In the genomic region with DNA sequence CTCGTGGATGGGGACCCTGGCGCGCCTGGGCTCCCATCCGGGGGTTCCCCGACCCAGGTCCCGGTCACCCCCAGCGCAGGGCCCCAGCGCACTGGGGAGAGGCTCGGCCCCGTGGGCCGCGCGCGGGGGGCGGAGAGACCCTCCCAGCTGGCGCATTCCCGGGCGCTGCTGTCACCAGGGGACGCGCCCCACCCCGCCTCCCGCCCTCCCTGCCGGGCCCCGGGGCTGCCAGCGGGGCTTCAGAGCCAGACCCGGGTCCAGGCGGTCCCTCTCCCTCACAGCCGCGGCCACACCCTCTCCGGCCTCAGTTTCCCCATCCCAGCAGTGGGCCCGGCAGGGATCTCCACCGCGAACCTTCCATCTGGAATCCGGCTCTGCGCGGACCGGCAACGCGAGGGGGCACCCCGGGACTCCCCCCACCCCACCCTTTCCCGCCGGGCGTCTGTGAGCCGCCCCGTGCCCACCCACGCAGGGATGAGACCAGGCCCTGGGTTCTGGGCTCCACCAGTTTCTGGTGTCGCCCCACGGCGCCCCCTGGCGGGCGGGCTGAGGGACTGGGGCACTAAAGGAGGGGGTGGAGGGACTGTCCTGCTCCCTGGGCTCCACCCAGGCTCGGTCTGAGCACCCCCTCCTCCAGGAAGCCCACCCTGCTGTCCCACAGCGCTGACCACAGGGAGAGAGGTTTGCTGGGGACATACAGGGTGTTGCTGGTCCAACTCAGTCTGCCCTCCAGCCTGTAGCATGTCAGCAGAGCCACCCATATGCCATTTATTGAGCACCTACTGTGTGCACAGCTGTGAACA, we compare ENCODE assay signal across 8 cellular contexts. TPM values are rescaled to one million over a fixed set of nuclear protein-coding genes. Genes with fewer than 3 reads are reported as not detected.
A peak's percentile ranks its signal among the peaks of the same experiment; 100 is the strongest.
DNase-seq lines count a peak whose midpoint lies in the region; ATAC-seq and TF ChIP-seq lines count a peak whose summit lies in the region.

No MANE protein-coding gene starts in this region.

- H3K9me2 ChIP-seq in GM23338 (ENCODE audit: insufficient read depth) = no peaks in the 10 kb centered on the region

- no peak overlapping the region for H3K27ac Mint-ChIP-seq in GM23338
- H3K27ac Mint-ChIP-seq in activated naive CD4-positive, alpha-beta T cell treated with anti-CD3 and anti-CD28 coated beads for 36 hours = no peak overlapping the region

- peaks cover 18% of the 10 kb centered on the region for H3K27me3 Mint-ChIP-seq in GM23338 (ENCODE audit: insufficient read depth, low read depth, poor library complexity)
- peaks cover 6% of the 10 kb centered on the region for H3K27me3 Mint-ChIP-seq in activated naive CD4-positive, alpha-beta T cell treated with anti-CD3 and anti-CD28 coated beads for 36 hours (ENCODE audit: low read depth)

- H2AFZ ChIP-seq in GM23338 = no peak overlapping the region

- no peaks in the 10 kb centered on the region for H3K4me1 ChIP-seq in GM23338 (ENCODE audit: insufficient read depth)
- peaks cover 17% of the 10 kb centered on the region; the same call in 1 of the 2 replicates for H3K4me1 ChIP-seq in SJCRH30
- H3K4me1 ChIP-seq in right atrium auricular region = peaks cover 0 to 17% of the 10 kb centered on the region in 2 donors

- H3K79me2 ChIP-seq in GM23338 (replicated peaks; ENCODE audit: insufficient read depth) = no peaks in the 10 kb centered on the region

- H3K4me2 ChIP-seq in GM23338 = peak overlapping the region; percentile 69; the same call in 1 of the 2 replicates

- DNase-seq in GM23338 (ENCODE audit: low spot score) = peak; percentile 63
- peak; percentile 61 to 62 for DNase-seq in SJCRH30
- DNase-seq in activated naive CD4-positive, alpha-beta T cell treated with anti-CD3 and anti-CD28 coated beads for 36 hours = peak; percentile 69
- DNase-seq in right atrium auricular region (ENCODE audit: low spot score) = no peak
- peak; percentile 60 to 68 (median 66) for DNase-seq in stimulated activated CD4-positive, alpha-beta T cell treated with anti-CD3 and anti-CD28 coated beads, Interleukin-12 subunit alpha, Interleukin-12 subunit beta, amount 100 ng/mL, for 48 hours (ENCODE audit: low read depth in 2 of 3, low spot score in 1 of 3)
- DNase-seq in mesenteric fat pad (ENCODE audit: low spot score) = no peak
- DNase-seq in NCI-H524 (lab: John Stamatoyannopoulos, UW) = no peak

- H4K20me1 ChIP-seq in GM23338 (replicated peaks; ENCODE audit: insufficient read depth) = no peaks in the 10 kb centered on the region

- TF ChIP-seq CTCF in GM23338 (conservative IDR thresholded peaks at IDR 0.05; ENCODE audit: low read depth in 2 of 2) (peak; percentile 73 to 79), right atrium auricular region (IDR thresholded peaks at IDR 0.05) (peak; percentile 48 to 76)

- H3K4me3 ChIP-seq in GM23338 = peak overlapping the region; percentile 53
- H3K4me3 ChIP-seq in SJCRH30 = peak overlapping the region; percentile 56
- H3K4me3 ChIP-seq in right atrium auricular region = peak overlapping the region; percentile 63 to 68

- CTCF ChIA-PET in activated naive CD4-positive, alpha-beta T cell treated with anti-CD3 and anti-CD28 coated beads for 36 hours (lab: Charles Lee) = interaction anchor here (1.0 kb wide), 1 partner anchor 47 kb away, joined by 3 read pairs; no protein-coding TSS in a partner anchor

- no peaks in the 10 kb centered on the region; the same call in 2 of the 3 replicates for H3K4me1 Mint-ChIP-seq in GM23338
- H3K4me1 Mint-ChIP-seq in activated naive CD4-positive, alpha-beta T cell treated with anti-CD3 and anti-CD28 coated beads for 36 hours (ENCODE audit: low read depth) = peaks cover 12% of the 10 kb centered on the region

- peaks cover 6% of the 10 kb centered on the region; the same call in 1 of the 2 replicates for H3F3A ChIP-seq in GM23338 (replicated peaks; ENCODE audit: low read depth)

- no peaks in the 10 kb centered on the region for H3K9me3 ChIP-seq in SJCRH30 (replicated peaks)
- no peaks in the 10 kb centered on the region for H3K9me3 ChIP-seq in right atrium auricular region

- no peak overlapping the region for H3K27ac ChIP-seq in GM23338 (ENCODE audit: low read depth)
- no peak overlapping the region; the same call in 1 of the 2 replicates for H3K27ac ChIP-seq in SJCRH30
- H3K27ac ChIP-seq in right atrium auricular region = peak overlapping the region; percentile 87 to 96

- no peaks in the 10 kb centered on the region for H3K36me3 ChIP-seq in GM23338 (ENCODE audit: insufficient read depth)
- H3K36me3 ChIP-seq in SJCRH30 = no peaks in the 10 kb centered on the region
- H3K36me3 ChIP-seq in right atrium auricular region = no peaks in the 10 kb centered on the region

- peaks cover 6% of the 10 kb centered on the region for H3K9me3 Mint-ChIP-seq in GM23338
- no peaks in the 10 kb centered on the region for H3K9me3 Mint-ChIP-seq in activated naive CD4-positive, alpha-beta T cell treated with anti-CD3 and anti-CD28 coated beads for 36 hours

- H3K27me3 ChIP-seq in GM23338 (ENCODE audit: insufficient read depth) (peaks cover 6% of the 10 kb centered on the region; the same call in 1 of the 2 replicates), SJCRH30 (no peaks in the 10 kb centered on the region), right atrium auricular region (no peaks in the 10 kb centered on the region)

- H3K4me3 Mint-ChIP-seq in GM23338 = no peak overlapping the region
- H3K4me3 Mint-ChIP-seq in activated naive CD4-positive, alpha-beta T cell treated with anti-CD3 and anti-CD28 coated beads for 36 hours = no peak overlapping the region

- no peaks in the 10 kb centered on the region for H3K36me3 Mint-ChIP-seq in GM23338 (ENCODE audit: low read depth)
- no peaks in the 10 kb centered on the region for H3K36me3 Mint-ChIP-seq in activated naive CD4-positive, alpha-beta T cell treated with anti-CD3 and anti-CD28 coated beads for 36 hours (ENCODE audit: low read depth)

- ATAC-seq in GM23338 = peak; percentile 67
- ATAC-seq in GM19463 (IDR thresholded peaks at IDR 0.05; ENCODE audit: unreplicated experiment) = no peak

- intact Hi-C loops in activated naive CD4-positive, alpha-beta T cell treated with anti-CD3 and anti-CD28 coated beads for 36 hours (cut with micrococcal nuclease) = loop anchor here (1.0 to 5.0 kb wide), 3 partner anchors 43 to 236 kb away; partner anchors contain the start of genes FAM174C and RPS15

TF ChIP-seq in GM23338, 12 proteins besides CTCF, POLR2A, EP300 and RAD21 (continues in another document):
- TF ChIP-seq JUNB (IDR thresholded peaks at IDR 0.05; ENCODE audit: unreplicated experiment) (no peak), CREB1 (CRISPR knock-in tag; IDR thresholded peaks at IDR 0.05; ENCODE audit: low read depth) (no peak), ETS1 (IDR thresholded peaks at IDR 0.05) (no peak), NANOG (IDR thresholded peaks at IDR 0.05; ENCODE audit: borderline replicate concordance) (no peak)

RNA-seq across cellular contexts. Expression of gene ADAMTSL5, which starts 0.9 kb away (rescaled TPM):
- total RNA-seq in GM23338 (2014; rRNA removed; shearing (Covaris generic)) = 0.10 TPM in 1 of 2 replicates, not detected in the other
- 0.70 and 0.97 TPM in 2 replicates for polyA plus RNA-seq in GM23338 (2016; fragmentation: Nextera tagmentation; extraction: Ambion mirVana)
- 0.77 and 0.79 TPM in 2 replicates for total RNA-seq in SJCRH30 (2014; rRNA removed; shearing (Covaris generic))
- total RNA-seq in activated naive CD4-positive, alpha-beta T cell treated with anti-CD3 and anti-CD28 coated beads for 36 hours = 1 to 10 TPM in 1 of 2 experiments, under 1 TPM in 1; 0.95 to 1.6 TPM
- total RNA-seq in right atrium auricular region (10 to 100 TPM; 14.5 to 27.2 TPM), mesenteric fat pad (1.8 TPM)

RNA-seq across cellular contexts. Expression of gene PLK5, which starts 10.2 kb away (rescaled TPM):
- total RNA-seq in GM23338 (2014; rRNA removed; shearing (Covaris generic)) = 0.23 and 1.2 TPM in 2 replicates
- polyA plus RNA-seq in GM23338 (2016; fragmentation: Nextera tagmentation; extraction: Ambion mirVana) = 0.97 and 1.4 TPM in 2 replicates
- total RNA-seq in SJCRH30 (2014; rRNA removed; shearing (Covaris generic)) = not detected in 2 replicates
- total RNA-seq in activated naive CD4-positive, alpha-beta T cell treated with anti-CD3 and anti-CD28 coated beads for 36 hours = not detected
- total RNA-seq in right atrium auricular region (not detected), mesenteric fat pad (not detected)

RNA-seq across cellular contexts. Expression of gene REEP6, which starts 22.7 kb away (rescaled TPM):
- 14.3 and 15.2 TPM in 2 replicates for total RNA-seq in GM23338 (2014; rRNA removed; shearing (Covaris generic))
- polyA plus RNA-seq in GM23338 (2016; fragmentation: Nextera tagmentation; extraction: Ambion mirVana) = 20.0 and 23.4 TPM in 2 replicates
- 0.41 and 0.45 TPM in 2 replicates for total RNA-seq in SJCRH30 (2014; rRNA removed; shearing (Covaris generic))
- total RNA-seq in activated naive CD4-positive, alpha-beta T cell treated with anti-CD3 and anti-CD28 coated beads for 36 hours = 1 to 10 TPM; 1.3 to 1.6 TPM
- total RNA-seq in right atrium auricular region (1 to 10 TPM; 1.3 to 2.3 TPM), mesenteric fat pad (7.4 TPM)

RNA-seq across cellular contexts. Expression of gene PCSK4, which starts 23.5 kb away (rescaled TPM):
- total RNA-seq in GM23338 (2014; rRNA removed; shearing (Covaris generic)) = 5.9 and 15.1 TPM in 2 replicates
- polyA plus RNA-seq in GM23338 (2016; fragmentation: Nextera tagmentation; extraction: Ambion mirVana) = 3.8 and 5.6 TPM in 2 replicates
- total RNA-seq in SJCRH30 (2014; rRNA removed; shearing (Covaris generic)) = 0.58 and 1.1 TPM in 2 replicates
- total RNA-seq in activated naive CD4-positive, alpha-beta T cell treated with anti-CD3 and anti-CD28 coated beads for 36 hours = 1 to 10 TPM; 1.5 to 1.7 TPM
- total RNA-seq in right atrium auricular region = 1 to 10 TPM; 1.0 to 4.4 TPM
- total RNA-seq in mesenteric fat pad = 0.96 TPM

RNA-seq across cellular contexts. Expression of gene C19orf25, which starts 34.7 kb away (rescaled TPM):
- total RNA-seq in GM23338 (2014; rRNA removed; shearing (Covaris generic)) = 61.1 and 64.9 TPM in 2 replicates
- polyA plus RNA-seq in GM23338 (2016; fragmentation: Nextera tagmentation; extraction: Ambion mirVana) = 43.5 and 50.1 TPM in 2 replicates
- total RNA-seq in SJCRH30 (2014; rRNA removed; shearing (Covaris generic)) = 26.6 and 29.4 TPM in 2 replicates
- total RNA-seq in activated naive CD4-positive, alpha-beta T cell treated with anti-CD3 and anti-CD28 coated beads for 36 hours = 10 to 100 TPM; 17.5 to 20.8 TPM
- total RNA-seq in right atrium auricular region = 10 to 100 TPM; 19.1 to 22.3 TPM
- 21.6 TPM for total RNA-seq in mesenteric fat pad

Comparison
In these comparisons a context has a peak if more than half of its experiments do, and no peak if none do; other contexts are left out.
1. DNase-seq: peak in GM23338 (single experiment), SJCRH30 (2 of 2), activated naive CD4-positive, alpha-beta T cell treated with anti-CD3 and anti-CD28 coated beads for 36 hours (single experiment) and stimulated activated CD4-positive, alpha-beta T cell treated with anti-CD3 and anti-CD28 coated beads, Interleukin-12 subunit alpha, Interleukin-12 subunit beta, amount 100 ng/mL, for 48 hours (3 of 3); none in right atrium auricular region (single experiment), mesenteric fat pad (single experiment) and NCI-H524 (0 of 2).
2. H3K27ac ChIP-seq: peak in right atrium auricular region (2 of 2); none in GM23338 (single experiment) and SJCRH30 (single experiment).
3. Peak in every context shown above with its lines, with median percentiles within 50 percentile points of each other: H3K4me3 ChIP-seq.